9 cellular contexts compared by ENCODE assay signal in genomic region chr1:234975122-234975940, GRCh38.
DNase-seq lines count a peak whose midpoint lies in the region; ATAC-seq, FAIRE-seq and TF ChIP-seq lines count a peak whose summit lies in the region.
"Had no signal": no experiment of that assay in that cellular context is flagged by ENCODE, and none has a peak within 500 bp of the region (broad histone marks: within the 10 kb centered on the region; RNA-seq: fewer than 3 reads in every experiment).

No MANE protein-coding gene starts in this region.

- H3K4me3 Mint-ChIP-seq in naive B cell: no peak overlapping the region
- no peak overlapping the region for H3K4me3 Mint-ChIP-seq in naive thymus-derived CD8-positive, alpha-beta T cell
- no peak overlapping the region for H3K4me3 Mint-ChIP-seq in activated T-cell treated with anti-CD3 and anti-CD28 coated beads, Interleukin-2, amount 50 U/mL, for 4 hours
- H3K4me3 Mint-ChIP-seq: B cell had no signal

- no peak overlapping the region for H3K4me3 ChIP-seq in bronchial epithelial cell (ENCODE audit: low read depth, low read length)

- H3K4me1 Mint-ChIP-seq in naive B cell: peaks cover 34 to 45% (median 36%) of the 10 kb centered on the region in 3 donors
- H3K4me1 Mint-ChIP-seq in naive thymus-derived CD8-positive, alpha-beta T cell: peaks cover 30 to 81% (median 48%) of the 10 kb centered on the region in 4 donors
- peaks cover 82% of the 10 kb centered on the region for H3K4me1 Mint-ChIP-seq in activated T-cell treated with anti-CD3 and anti-CD28 coated beads, Interleukin-2, amount 50 U/mL, for 4 hours (ENCODE audit: low read depth)

- H3K27me3 Mint-ChIP-seq in naive B cell: peaks cover 0 to 3% (median 0%) of the 10 kb centered on the region in 3 donors
- H3K27me3 Mint-ChIP-seq in naive thymus-derived CD8-positive, alpha-beta T cell: no peaks in the 10 kb centered on the region
- no peaks in the 10 kb centered on the region for H3K27me3 Mint-ChIP-seq in activated T-cell treated with anti-CD3 and anti-CD28 coated beads, Interleukin-2, amount 50 U/mL, for 4 hours (ENCODE audit: low read depth)
- H3K27me3 Mint-ChIP-seq: B cell had no signal

- H3K27me3 ChIP-seq in bronchial epithelial cell (ENCODE audit: control insufficient read depth, insufficient read depth, low read length): no peaks in the 10 kb centered on the region

- no peaks in the 10 kb centered on the region for H3K36me3 Mint-ChIP-seq in naive B cell
- no peaks in the 10 kb centered on the region for H3K36me3 Mint-ChIP-seq in naive thymus-derived CD8-positive, alpha-beta T cell
- no peaks in the 10 kb centered on the region for H3K36me3 Mint-ChIP-seq in activated T-cell treated with anti-CD3 and anti-CD28 coated beads, Interleukin-2, amount 50 U/mL, for 4 hours (ENCODE audit: insufficient read depth)

- ATAC-seq in naive B cell (ENCODE audit: low read depth in 2 of 2) (no peak), GM19328 (IDR thresholded peaks at IDR 0.05; ENCODE audit: unreplicated experiment) (no peak)
- no peak for ATAC-seq in naive thymus-derived CD8-positive, alpha-beta T cell
- no peak for ATAC-seq in activated T-cell treated with anti-CD3 and anti-CD28 coated beads, Interleukin-2, amount 50 U/mL, for 4 hours

- H3K27ac Mint-ChIP-seq in naive B cell: peak overlapping the region in 4 of 6 donors; percentile 50 to 83 (median 54)
- peak overlapping the region in 2 of 10 donors; percentile 4 to 54 for H3K27ac Mint-ChIP-seq in naive thymus-derived CD8-positive, alpha-beta T cell

- no peaks in the 10 kb centered on the region for H3K36me3 ChIP-seq in bronchial epithelial cell (ENCODE audit: control insufficient read depth, insufficient read depth, low read length)

- no peak for FAIRE-seq in bronchial epithelial cell (lab: Jason Lieb, UNC)

- TF ChIP-seq CTCF in bronchial epithelial cell (IDR thresholded peaks at IDR 0.05; ENCODE audit: insufficient read depth, low read length, severe bottlenecking): no peak

- H3K9me3 Mint-ChIP-seq in naive B cell: no peaks in the 10 kb centered on the region
- no peaks in the 10 kb centered on the region for H3K9me3 Mint-ChIP-seq in naive thymus-derived CD8-positive, alpha-beta T cell
- no peaks in the 10 kb centered on the region for H3K9me3 Mint-ChIP-seq in activated T-cell treated with anti-CD3 and anti-CD28 coated beads, Interleukin-2, amount 50 U/mL, for 4 hours

- POLR2A ChIA-PET in naive thymus-derived CD8-positive, alpha-beta T cell (lab: Charles Lee): interaction anchor here (0.7 to 1.6 kb wide), 6 partner anchors 8 to 367 kb away, joined by 3 to 5 read pairs (median 3); no protein-coding TSS in a partner anchor

- DNase-seq in NCI-H2081 (lab: John Stamatoyannopoulos, UW): peak; percentile 29 to 81
- DNase-seq in NCI-H2081 treated with DMSO at 0.1 percent for 48 hours (lab: John Stamatoyannopoulos, UW): no peak
- DNase-seq in NOMO-1 treated with DMSO at 0.1 percent for 48 hours (lab: John Stamatoyannopoulos, UW; ENCODE audit: unreplicated experiment): peak; percentile 96
- peak; percentile 93 for DNase-seq in bronchial epithelial cell (ENCODE audit: low read depth)
- no peak for DNase-seq in naive B cell
- DNase-seq in naive thymus-derived CD8-positive, alpha-beta T cell: no peak
- no peak for DNase-seq in activated T-cell treated with anti-CD3 and anti-CD28 coated beads, Interleukin-2, amount 50 U/mL, for 4 hours

Comparison
In these comparisons a context has a peak if more than half of its experiments do, and no peak if none do; other contexts are left out.
1. DNase-seq: peak in NCI-H2081 (2 of 2), NOMO-1 treated with DMSO at 0.1 percent for 48 hours (single experiment) and bronchial epithelial cell (single experiment); none in NCI-H2081 treated with DMSO at 0.1 percent for 48 hours (single experiment), naive B cell (single experiment), naive thymus-derived CD8-positive, alpha-beta T cell (0 of 10) and activated T-cell treated with anti-CD3 and anti-CD28 coated beads, Interleukin-2, amount 50 U/mL, for 4 hours (single experiment).